Comparison of ENCODE assay signal across 2 cellular contexts in the genomic region with DNA sequence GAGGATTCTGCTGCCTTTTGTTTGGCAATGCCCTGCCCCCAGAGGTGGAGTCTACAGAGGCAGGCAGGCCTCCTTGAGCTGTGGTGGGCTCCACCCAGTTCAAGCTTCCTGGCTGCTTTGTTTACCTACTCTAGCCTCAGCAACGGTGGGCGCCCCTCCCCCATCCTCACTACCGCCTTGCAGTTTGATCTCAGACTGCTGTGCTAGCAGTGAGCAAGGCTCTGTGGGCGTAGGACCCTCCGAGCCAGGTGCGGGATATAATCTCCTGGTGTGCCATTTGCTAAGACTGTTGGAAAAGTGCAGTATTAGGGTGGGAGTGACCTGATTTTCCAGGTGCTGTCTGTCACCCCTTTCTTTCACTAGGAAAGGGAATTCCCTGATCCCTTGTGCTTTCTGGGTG. TPM values are rescaled to one million over a fixed set of nuclear protein-coding genes. Genes with fewer than 3 reads are reported as not detected.
"Had no signal": no experiment of that assay in that cellular context is flagged by ENCODE, and none has a peak within 500 bp of the region (broad histone marks: within the 10 kb centered on the region; RNA-seq: fewer than 3 reads in every experiment).

No MANE protein-coding gene starts in this region.

RNA-seq across cellular contexts. Expression of gene DDC, which starts 11.2 kb away (rescaled TPM):
- total RNA-seq: G401, GM12878 had no signal
- polyA plus RNA-seq: GM12878 had no signal
